ENCODE assay signal across 8 cellular contexts in genomic region chr5:79612667-79613190, GRCh38. TPM values are rescaled to one million over a fixed set of nuclear protein-coding genes. Genes with fewer than 3 reads are reported as not detected.
DNase-seq lines count a peak whose midpoint lies in the region; ATAC-seq and TF ChIP-seq lines count a peak whose summit lies in the region.

No MANE protein-coding gene starts in this region.

- intact Hi-C loops in right lobe of liver (cut with DNase I) = no loop called here

- H3K36me3 ChIP-seq in BE2C (peaks cover 7% of the 10 kb centered on the region), Karpas-422 (ENCODE audit: insufficient read depth, low read length) (peaks cover 33% of the 10 kb centered on the region), brain microvascular endothelial cell (replicated peaks) (peaks cover 2% of the 10 kb centered on the region), right lobe of liver (peaks cover 0 to 6% (median 0%) of the 10 kb centered on the region in 4 donors), upper lobe of left lung (peaks cover 0 to 22% (median 2%) of the 10 kb centered on the region in 4 donors)

- peak overlapping the region; percentile 83 for H3K4me2 ChIP-seq in Karpas-422 (ENCODE audit: low read depth, low read length, poor library complexity, severe bottlenecking)

- in situ Hi-C loops in brain microvascular endothelial cell (cut with HindIII; ENCODE audit: low pct_ligation_motif_present, low sequenced_read_pairs) = no loop called here

- H3K4me3 ChIP-seq in BE2C (ENCODE audit: low read depth, low read length) = peak overlapping the region; percentile 97
- H3K4me3 ChIP-seq in Karpas-422 (ENCODE audit: low read length) = peak overlapping the region; percentile 80
- H3K4me3 ChIP-seq in brain microvascular endothelial cell (ENCODE audit: low read depth, low read length) = peak overlapping the region; percentile 96
- H3K4me3 ChIP-seq in right lobe of liver = peak overlapping the region; percentile 75 to 90 (median 85)
- H3K4me3 ChIP-seq in upper lobe of left lung = peak overlapping the region; percentile 52 to 86 (median 76)

- ATAC-seq in GM21367 (IDR thresholded peaks at IDR 0.05; ENCODE audit: unreplicated experiment) (peak; percentile 10), right lobe of liver (peak; percentile 3 to 33 (median 20)), upper lobe of left lung (ENCODE audit: low FRiP score in 2 of 2) (peak in 1 of 2 donors; percentile 42)

- no peaks in the 10 kb centered on the region for H3K9me2 ChIP-seq in Karpas-422 (replicated peaks; ENCODE audit: insufficient read depth, low read length)

- no peak for TF ChIP-seq EP300 in upper lobe of left lung (IDR thresholded peaks at IDR 0.05)

- DNase-seq in BE2C = no peak
- peak; percentile 76 for DNase-seq in Karpas-422
- DNase-seq in brain microvascular endothelial cell = no peak
- DNase-seq in right lobe of liver = no peak
- peak in 1 of 2 donors; percentile 76 for DNase-seq in upper lobe of left lung
- no peak for DNase-seq in NCI-H526 treated with DMSO at 0.1 percent for 48 hours (lab: John Stamatoyannopoulos, UW)
- no peak for DNase-seq in cortex of kidney (lab: John Stamatoyannopoulos, UW)

- H3K27ac ChIP-seq in Karpas-422 (ENCODE audit: low read length) (peak overlapping the region; percentile 74), brain microvascular endothelial cell (peak overlapping the region; percentile 84), right lobe of liver (peak overlapping the region; percentile 75 to 86 (median 86)), upper lobe of left lung (peak overlapping the region; percentile 92 to 95 (median 93))

- H4K20me1 ChIP-seq in Karpas-422 (ENCODE audit: insufficient read depth, low read depth, low read length) = no peaks in the 10 kb centered on the region

- peaks cover 53% of the 10 kb centered on the region for H3K79me2 ChIP-seq in Karpas-422 (ENCODE audit: low read length)

- peak overlapping the region; percentile 52; the same call in 1 of the 2 replicates for H2AFZ ChIP-seq in Karpas-422 (ENCODE audit: low read length)

- H3K4me1 ChIP-seq in BE2C (0 out of 2 replicates have a peak, but pooled peaks cover 3% of the 10 kb centered on the region), Karpas-422 (ENCODE audit: low read length) (peaks cover 20% of the 10 kb centered on the region), right lobe of liver (peaks cover 0 to 14% (median 4%) of the 10 kb centered on the region in 4 donors), upper lobe of left lung (peaks cover 10 to 34% (median 22%) of the 10 kb centered on the region in 4 donors)

- no peak for TF ChIP-seq CTCF in BE2C (IDR thresholded peaks at IDR 0.05; ENCODE audit: low read depth, low read length)
- no peak for TF ChIP-seq CTCF in brain microvascular endothelial cell (IDR thresholded peaks at IDR 0.05; ENCODE audit: low read depth, low read length, missing control alignments)
- no peak for TF ChIP-seq CTCF in right lobe of liver (IDR thresholded peaks at IDR 0.05)
- peak in 1 of 6 experiments; percentile 6 for TF ChIP-seq CTCF in upper lobe of left lung (IDR thresholded peaks at IDR 0.05)

- peak overlapping the region; percentile 95 for H3K9ac ChIP-seq in Karpas-422 (ENCODE audit: low read length)

- no peaks in the 10 kb centered on the region for H3K9me3 ChIP-seq in BE2C
- peaks cover 4% of the 10 kb centered on the region; the same call in 1 of the 2 replicates for H3K9me3 ChIP-seq in Karpas-422 (ENCODE audit: low read length)
- peaks cover 0 to 5% (median 2%) of the 10 kb centered on the region in 4 donors for H3K9me3 ChIP-seq in right lobe of liver
- H3K9me3 ChIP-seq in upper lobe of left lung = peaks cover 0 to 5% (median 2%) of the 10 kb centered on the region in 4 donors

- no peaks in the 10 kb centered on the region for H3K27me3 ChIP-seq in BE2C
- no peaks in the 10 kb centered on the region for H3K27me3 ChIP-seq in Karpas-422 (ENCODE audit: low read length)
- H3K27me3 ChIP-seq in brain microvascular endothelial cell (replicated peaks) = no peaks in the 10 kb centered on the region
- H3K27me3 ChIP-seq in right lobe of liver = no peaks in the 10 kb centered on the region
- no peaks in the 10 kb centered on the region for H3K27me3 ChIP-seq in upper lobe of left lung

- WGBS in right lobe of liver (ENCODE audit: insufficient coverage, low coverage, low lambda C conversion rate, missing lambda C conversion rate) = 0% methylated on average over 24 of the region's 24 CpGs
- 0 to 1% methylated on average over 22 to 24 of the region's 24 CpGs for WGBS in upper lobe of left lung, 2 donors

- TF ChIP-seq POLR2A in right lobe of liver (IDR thresholded peaks at IDR 0.05) = no peak
- TF ChIP-seq POLR2A in upper lobe of left lung (IDR thresholded peaks at IDR 0.05) = peak in 1 of 4 donors; percentile 23

RNA-seq across cellular contexts. Expression of gene TENT2, which starts 0.5 kb away (rescaled TPM):
- 27.9 TPM for polyA plus RNA-seq in BE2C (2012; ENCODE audit: insufficient read depth, insufficient read length, low read depth)
- 69.8 and 135 TPM in 2 replicates for total RNA-seq in Karpas-422 (2014; rRNA removed; shearing (Covaris generic); ENCODE audit: low replicate concordance)
- total RNA-seq in right lobe of liver = 10 to 100 TPM; 24.2 to 33.2 (median 28.8) TPM
- total RNA-seq in upper lobe of left lung = 10 to 100 TPM; 55.6 to 77.2 (median 61.9) TPM
